In genomic region chr3:102529452-102529851, GRCh38 we compare ENCODE assay signal across 8 cellular contexts.
A peak's percentile ranks its signal among the peaks of the same experiment; 100 is the strongest.
DNase-seq lines count a peak whose midpoint lies in the region; ATAC-seq and TF ChIP-seq lines count a peak whose summit lies in the region.
"Had no signal": no experiment of that assay in that cellular context is flagged by ENCODE, and none has a peak within 500 bp of the region (broad histone marks: within the 10 kb centered on the region; RNA-seq: fewer than 3 reads in every experiment).

No MANE protein-coding gene starts in this region.

- no peak for TF ChIP-seq POLR2A in prostate gland (IDR thresholded peaks at IDR 0.05)

- H3K4me1 ChIP-seq in prostate gland (replicated peaks) = no peaks in the 10 kb centered on the region

- H3K4me3 ChIP-seq in H7 (ENCODE audit: insufficient read depth, low read depth, low read length) (no peak overlapping the region), foreskin fibroblast (ENCODE audit: low read depth in 1 of 2, low read length in 2 of 2) (no peak overlapping the region), prostate gland (no peak overlapping the region)

- TF ChIP-seq CTCF in foreskin fibroblast (IDR thresholded peaks at IDR 0.05; ENCODE audit: low read depth, low read length) = peak; percentile 15
- TF ChIP-seq CTCF in prostate gland (IDR thresholded peaks at IDR 0.05) = peak in 3 of 4 experiments; percentile 35 to 55 (median 38)

- no peak for ATAC-seq in HG02623 (IDR thresholded peaks at IDR 0.05; ENCODE audit: unreplicated experiment)
- ATAC-seq in HG02938 (IDR thresholded peaks at IDR 0.05; ENCODE audit: unreplicated experiment) = no peak

- 23% methylated on average over 3 of the region's 3 CpGs for WGBS in prostate gland

- H3K36me3 ChIP-seq in H7 (replicated peaks; ENCODE audit: control insufficient read depth, insufficient read depth, low read length) (no peaks in the 10 kb centered on the region), prostate gland (no peaks in the 10 kb centered on the region)

- intact Hi-C loops in prostate gland (cut with DNase I) = no loop called here

- peak; percentile 22 for DNase-seq in H7
- DNase-seq in OCI-M1 (lab: John Stamatoyannopoulos, UW) = peak; percentile 65
- DNase-seq in foreskin fibroblast = peak in 1 of 2 donors; percentile 17
- DNase-seq in prostate gland (ENCODE audit: low spot score) = peak; percentile 19
- no peak for DNase-seq in cortex of kidney (lab: John Stamatoyannopoulos, UW)
- DNase-seq: activated naive CD8-positive, alpha-beta T cell treated with anti-CD3 and anti-CD28 coated beads, Interleukin-2, amount 10 ng/mL, durations not matched to agents 7 days and 5 days had no signal

- H3K27ac ChIP-seq in prostate gland = no peak overlapping the region

- no peaks in the 10 kb centered on the region for H3K9me3 ChIP-seq in prostate gland

- no peaks in the 10 kb centered on the region for H3K27me3 ChIP-seq in H7 (ENCODE audit: control insufficient read depth, insufficient read depth, low read length)
- H3K27me3 ChIP-seq in prostate gland (replicated peaks; ENCODE audit: insufficient read depth) = no peaks in the 10 kb centered on the region
